Comparison of ENCODE assay signal across 1 cellular context in genomic region chr22:25956801-25957200, GRCh38.
TF ChIP-seq lines count a peak whose summit lies in the region.

No MANE protein-coding gene starts in this region.

TF ChIP-seq in HepG2, 621 proteins besides CTCF, POLR2A, EP300 and RAD21 (continued from another document):
- TF ChIP-seq ZNF740 (CRISPR knock-in tag; IDR thresholded peaks at IDR 0.05) (no peak), ZNF773 (CRISPR knock-in tag; IDR thresholded peaks at IDR 0.05; ENCODE audit: borderline replicate concordance) (no peak), BORCS8-MEF2B (CRISPR knock-in tag; IDR thresholded peaks at IDR 0.05) (no peak), YY1 (IDR thresholded peaks at IDR 0.05; ENCODE audit: insufficient read depth, insufficient replicate concordance, low read depth, low read length) (no peak), HNF4A (CRISPR knock-in tag; IDR thresholded peaks at IDR 0.05) (no peak), ZNF784 (CRISPR knock-in tag; IDR thresholded peaks at IDR 0.05; ENCODE audit: borderline replicate concordance) (no peak), NCOA5 (CRISPR knock-in tag; IDR thresholded peaks at IDR 0.05) (no peak)
- TF ChIP-seq, protein P1, sequence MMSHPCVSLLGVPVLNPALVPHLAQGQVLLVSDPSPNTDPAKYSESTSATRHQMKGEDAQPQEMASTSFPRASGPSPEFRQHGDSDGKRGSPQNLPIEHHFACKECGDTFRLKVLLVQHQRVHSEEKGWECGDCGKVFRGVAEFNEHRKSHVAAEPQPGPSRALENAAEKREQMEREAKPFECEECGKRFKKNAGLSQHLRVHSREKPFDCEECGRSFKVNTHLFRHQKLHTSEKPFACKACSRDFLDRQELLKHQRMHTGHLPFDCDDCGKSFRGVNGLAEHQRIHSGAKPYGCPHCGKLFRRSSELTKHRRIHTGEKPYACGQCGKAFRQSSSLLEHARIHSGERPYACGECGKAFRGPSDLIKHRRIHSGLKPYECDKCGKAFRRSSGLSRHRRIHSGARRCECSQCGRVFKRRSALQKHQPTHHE (CRISPR knock-in tag; IDR thresholded peaks at IDR 0.05; ENCODE audit: borderline replicate concordance), result no peak
- TF ChIP-seq, protein P2, sequence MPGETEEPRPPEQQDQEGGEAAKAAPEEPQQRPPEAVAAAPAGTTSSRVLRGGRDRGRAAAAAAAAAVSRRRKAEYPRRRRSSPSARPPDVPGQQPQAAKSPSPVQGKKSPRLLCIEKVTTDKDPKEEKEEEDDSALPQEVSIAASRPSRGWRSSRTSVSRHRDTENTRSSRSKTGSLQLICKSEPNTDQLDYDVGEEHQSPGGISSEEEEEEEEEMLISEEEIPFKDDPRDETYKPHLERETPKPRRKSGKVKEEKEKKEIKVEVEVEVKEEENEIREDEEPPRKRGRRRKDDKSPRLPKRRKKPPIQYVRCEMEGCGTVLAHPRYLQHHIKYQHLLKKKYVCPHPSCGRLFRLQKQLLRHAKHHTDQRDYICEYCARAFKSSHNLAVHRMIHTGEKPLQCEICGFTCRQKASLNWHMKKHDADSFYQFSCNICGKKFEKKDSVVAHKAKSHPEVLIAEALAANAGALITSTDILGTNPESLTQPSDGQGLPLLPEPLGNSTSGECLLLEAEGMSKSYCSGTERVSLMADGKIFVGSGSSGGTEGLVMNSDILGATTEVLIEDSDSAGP (CRISPR knock-in tag; IDR thresholded peaks at IDR 0.05; ENCODE audit: borderline replicate concordance), result no peak
